9 cellular contexts compared by ENCODE assay signal in the genomic region with DNA sequence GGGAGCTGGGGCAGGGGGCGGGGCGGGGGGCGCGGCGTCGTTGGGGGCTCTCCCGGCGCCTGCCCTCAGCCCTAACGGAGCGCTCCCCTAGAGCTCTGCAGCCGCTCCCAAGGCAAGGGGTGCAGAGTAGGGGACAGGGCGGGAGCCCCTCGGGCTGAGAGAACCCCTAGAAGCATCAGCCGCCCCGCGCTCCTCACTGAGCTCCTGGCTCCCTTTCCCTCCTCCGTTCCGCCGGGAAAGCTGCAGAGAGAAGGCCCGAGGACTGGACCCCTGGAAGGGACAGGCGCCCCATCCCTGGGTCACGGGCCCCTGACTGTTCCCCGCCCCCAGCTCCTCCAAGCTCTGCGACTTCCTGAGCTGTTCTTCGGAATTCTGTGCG. TPM values are rescaled to one million over a fixed set of nuclear protein-coding genes. Genes with fewer than 3 reads are reported as not detected.
DNase-seq lines count a peak whose midpoint lies in the region; ATAC-seq lines count a peak whose summit lies in the region.
"Had no signal": no experiment of that assay in that cellular context is flagged by ENCODE, and none has a peak within 500 bp of the region (broad histone marks: within the 10 kb centered on the region; RNA-seq: fewer than 3 reads in every experiment).

No MANE protein-coding gene starts in this region.

- no peaks in the 10 kb centered on the region for H3K36me3 ChIP-seq in BLaER1
- no peaks in the 10 kb centered on the region for H3K36me3 ChIP-seq in NT2/D1 (ENCODE audit: insufficient read depth, insufficient read length, low read length)
- H3K36me3 ChIP-seq in effector memory CD4-positive, alpha-beta T cell (ENCODE audit: control insufficient read depth, insufficient read depth, low read length) = no peaks in the 10 kb centered on the region
- H3K36me3 ChIP-seq in neuron (ENCODE audit: insufficient read depth, low read length) = no peaks in the 10 kb centered on the region

- peaks cover 25% of the 10 kb centered on the region for H3K4me1 ChIP-seq in BLaER1
- peaks cover 6% of the 10 kb centered on the region for H3K4me1 ChIP-seq in NT2/D1 (ENCODE audit: insufficient read depth, insufficient read length)
- peaks cover 15% of the 10 kb centered on the region for H3K4me1 ChIP-seq in effector memory CD4-positive, alpha-beta T cell (ENCODE audit: control insufficient read depth, insufficient read depth, low read length, poor library complexity, severe bottlenecking)
- peaks cover 16% of the 10 kb centered on the region for H3K4me1 ChIP-seq in neuron (ENCODE audit: insufficient read depth, low read length)

- H3K4me3 ChIP-seq in BLaER1 (peak overlapping the region; percentile 54), NT2/D1 (ENCODE audit: insufficient read length, low read depth) (peak overlapping the region; percentile 45), neuron (ENCODE audit: low read length) (peak overlapping the region; percentile 46)
- H3K4me3 ChIP-seq in effector memory CD4-positive, alpha-beta T cell (ENCODE audit: insufficient read depth, low read depth, low read length, poor library complexity, severe bottlenecking) = peak overlapping the region; percentile 90
- H3K4me3 ChIP-seq: GM12878 had no signal

- no peak for ATAC-seq in HG03139 (IDR thresholded peaks at IDR 0.05; ENCODE audit: unreplicated experiment)
- ATAC-seq: GM12878 had no signal

- peaks cover 9% of the 10 kb centered on the region; the same call in 1 of the 2 replicates for H4K20me1 ChIP-seq in BLaER1

- H3K4me2 ChIP-seq in BLaER1 = peak overlapping the region; percentile 90

- H3K27me3 ChIP-seq in BLaER1 (peaks cover 43% of the 10 kb centered on the region), NT2/D1 (ENCODE audit: insufficient read depth, insufficient read length) (peaks cover 33% of the 10 kb centered on the region), neuron (ENCODE audit: insufficient read depth, low read length) (peaks cover 39% of the 10 kb centered on the region)
- peaks cover 8% of the 10 kb centered on the region for H3K27me3 ChIP-seq in effector memory CD4-positive, alpha-beta T cell (replicated peaks; ENCODE audit: control insufficient read depth, insufficient read depth, low read length, poor library complexity, severe bottlenecking)

- DNase-seq in NT2/D1 (ENCODE audit: low read depth, low spot score) = no peak
- no peak for DNase-seq in effector memory CD4-positive, alpha-beta T cell
- DNase-seq in ureter (ENCODE audit: low spot score) = no peak
- no peak for DNase-seq in AG20443 (ENCODE audit: low spot score)
- no peak for DNase-seq in RPMI8226

- H3K27ac ChIP-seq in BLaER1 = no peak overlapping the region
- peak overlapping the region; percentile 56 for H3K27ac ChIP-seq in effector memory CD4-positive, alpha-beta T cell (ENCODE audit: insufficient read depth, low read length, poor library complexity, severe bottlenecking)

- H3K9ac ChIP-seq in BLaER1 (no peak overlapping the region), NT2/D1 (ENCODE audit: insufficient read length, low read depth) (peak overlapping the region; percentile 71)

- no peak overlapping the region for H2AFZ ChIP-seq in neuron (ENCODE audit: low read depth, low read length)

- H3K9me3 ChIP-seq in BLaER1 (no peaks in the 10 kb centered on the region), NT2/D1 (ENCODE audit: insufficient read depth, low read length) (no peaks in the 10 kb centered on the region), neuron (ENCODE audit: low read length) (no peaks in the 10 kb centered on the region)
- H3K9me3 ChIP-seq in effector memory CD4-positive, alpha-beta T cell (ENCODE audit: control insufficient read depth, low read length) = no peaks in the 10 kb centered on the region

RNA-seq across cellular contexts. Expression of a gene that starts 0.2 kb away (rescaled TPM):
- 13.0 TPM for total RNA-seq in ureter
- total RNA-seq: GM12878 had no signal

RNA-seq across cellular contexts. Expression of a gene that starts 14.3 kb away (rescaled TPM):
- not detected for total RNA-seq in ureter
- total RNA-seq: GM12878 had no signal

RNA-seq across cellular contexts. Expression of a gene that starts 45.8 kb away (rescaled TPM):
- 19.1 TPM for total RNA-seq in ureter

RNA-seq across cellular contexts. Expression of a gene that starts 48.4 kb away (rescaled TPM):
- total RNA-seq in ureter = 2,156 TPM
